In the genomic region with DNA sequence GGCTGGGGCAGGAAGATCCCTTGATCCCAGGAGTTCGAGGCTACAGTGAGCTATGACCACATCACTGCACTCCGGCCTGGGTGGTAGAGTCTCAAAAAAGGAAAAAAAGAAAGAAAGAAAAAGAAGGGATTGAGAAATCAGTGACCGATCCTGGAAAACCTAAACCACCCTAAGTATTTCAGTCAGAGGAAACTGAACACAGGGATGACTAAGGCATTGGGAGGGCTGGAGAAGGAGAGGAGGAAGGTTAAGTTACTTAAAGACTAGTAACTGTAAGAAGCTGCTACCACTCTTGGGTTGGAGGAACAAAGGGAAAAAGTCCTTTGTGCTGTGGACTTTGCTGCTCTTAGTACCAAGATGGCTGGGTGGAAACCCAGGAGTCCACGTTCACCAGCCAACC, we compare ENCODE assay signal across 14 cellular contexts. TPM values are rescaled to one million over a fixed set of nuclear protein-coding genes. Genes with fewer than 3 reads are reported as not detected.
"Had no signal": no experiment of that assay in that cellular context is flagged by ENCODE, and none has a peak within 500 bp of the region (broad histone marks: within the 10 kb centered on the region; RNA-seq: fewer than 3 reads in every experiment).

No MANE protein-coding gene starts in this region.

- H3K27ac ChIP-seq: esophagus squamous epithelium, hepatocyte, right atrium auricular region, tibial nerve had no signal

- H3K4me2 ChIP-seq: hepatocyte had no signal

- H3K4me3 ChIP-seq: esophagus squamous epithelium, hepatocyte, right atrium auricular region, tibial nerve had no signal

- H3K79me2 ChIP-seq: hepatocyte had no signal

- H3K36me3 ChIP-seq: esophagus squamous epithelium, right atrium auricular region, tibial nerve had no signal

- H3K9me3 ChIP-seq: esophagus squamous epithelium, right atrium auricular region, tibial nerve had no signal

- ATAC-seq: activated CD4-positive, CD25-positive, alpha-beta regulatory T cell treated with anti-CD3 and anti-CD28 coated beads, Interleukin-2, amount 50 U/mL, for 24 hours; activated CD8-positive, alpha-beta memory T cell treated with anti-CD3 and anti-CD28 coated beads, Interleukin-2, amount 10 ng/mL, durations not matched to agents 7 days and 5 days; activated naive CD4-positive, alpha-beta T cell treated with anti-CD3 and anti-CD28 coated beads, Interleukin-2, amount 50 U/mL, for 72 hours; stimulated activated memory B cell treated with anti-CD40 and anti-IgM and Interleukin-4, amounts not matched to agents 10 μg/mL and 1 μg/mL and 100 μg/mL, for 72 hours had no signal

- H2AFZ ChIP-seq: hepatocyte had no signal

- DNase-seq: activated CD8-positive, alpha-beta memory T cell treated with anti-CD3 and anti-CD28 coated beads, Interleukin-2, amount 10 ng/mL, durations not matched to agents 7 days and 5 days; activated effector memory CD4-positive, alpha-beta T cell treated with Interleukin-2 at 50 U/mL for 16 hours; activated T-cell treated with anti-CD3 and anti-CD28 coated beads, Interleukin-2, amount 50 U/mL, for 24 hours; aorta; esophagus squamous epithelium; kidney glomerular epithelial cell; SW 1271 had no signal

RNA-seq across cellular contexts. Expression of a gene that starts 28.6 kb away (rescaled TPM):
- total RNA-seq: bronchial epithelial cell had no signal
